ENCODE assay signal across 25 cellular contexts in genomic region chr10:100041620-100042019, GRCh38.
"Had no signal": no experiment of that assay in that cellular context is flagged by ENCODE, and none has a peak within 500 bp of the region (broad histone marks: within the 10 kb centered on the region; RNA-seq: fewer than 3 reads in every experiment).

No MANE protein-coding gene starts in this region.

- H3K36me3 ChIP-seq: ascending aorta, heart left ventricle, neural progenitor cell, right lobe of liver, thoracic aorta, vagina had no signal

- H3K4me2 ChIP-seq: neural progenitor cell had no signal

- H3K4me3 ChIP-seq: ascending aorta, heart left ventricle, neural progenitor cell, right lobe of liver, skin epidermis, thoracic aorta, vagina had no signal

- H3K27me3 ChIP-seq: ascending aorta, foreskin keratinocyte, heart left ventricle, neural progenitor cell, right lobe of liver, vagina had no signal

- H3K9me3 ChIP-seq: ascending aorta, heart left ventricle, right lobe of liver, thoracic aorta, vagina had no signal

- H3K9ac ChIP-seq: neural progenitor cell had no signal

- DNase-seq: activated CD4-positive, alpha-beta memory T cell treated with anti-CD3 and anti-CD28 coated beads, Interleukin-2, amount 10 ng/mL, durations not matched to agents 7 days and 5 days; activated CD4-positive, alpha-beta T cell treated with anti-CD3 and anti-CD28 coated beads for 1 hour; activated CD4-positive, alpha-beta T cell treated with anti-CD3 and anti-CD28 coated beads, Interleukin-2, amount 10 ng/mL, durations not matched to agents 7 days and 5 days; activated CD8-positive, alpha-beta memory T cell treated with anti-CD3 and anti-CD28 coated beads, Interleukin-2, amount 50 U/mL, for 48 hours; activated gamma-delta T cell; activated naive CD4-positive, alpha-beta T cell treated with anti-CD3 and anti-CD28 coated beads, Interleukin-2, amount 10 ng/mL, durations not matched to agents 7 days and 5 days; activated naive CD8-positive, alpha-beta T cell treated with anti-CD3 and anti-CD28 coated beads, Interleukin-2, amount 10 ng/mL, durations not matched to agents 7 days and 5 days; activated T-cell treated with anti-CD3 and anti-CD28 coated beads, Interleukin-2, amount 50 U/mL, for 24 hours; cortex of kidney; effector memory CD8-positive, alpha-beta T cell; foreskin keratinocyte; hypothalamus; natural killer cell; posterior cingulate gyrus; right lobe of liver; stimulated activated CD4-positive, alpha-beta T cell treated with anti-CD3 and anti-CD28 coated beads, Interleukin-12 subunit alpha, Interleukin-12 subunit beta, amount 100 ng/mL, for 4 hours; stimulated activated CD4-positive, alpha-beta T cell treated with anti-CD3 and anti-CD28 coated beads, Interleukin-4, amount 100 ng/mL, for 1 hour; stimulated activated naive CD8-positive, alpha-beta T cell treated with anti-CD3 and anti-CD28 coated beads, Interleukin-15, Interleukin-2, amounts not matched to agents 100 U/mL and 50 U/mL, for 24 hours had no signal

- H3K4me1 ChIP-seq: ascending aorta had no signal

- H3K27ac ChIP-seq: ascending aorta, foreskin keratinocyte, heart left ventricle, neural progenitor cell, right lobe of liver, thoracic aorta, vagina had no signal

- ATAC-seq: effector memory CD8-positive, alpha-beta T cell; foreskin keratinocyte; heart left ventricle; natural killer cell; right lobe of liver; stimulated activated naive CD8-positive, alpha-beta T cell treated with anti-CD3 and anti-CD28 coated beads, Interleukin-15, Interleukin-2, amounts not matched to agents 100 U/mL and 50 U/mL, for 24 hours; WTC11 had no signal
